Comparison of ENCODE assay signal across 13 cellular contexts in the genomic region with DNA sequence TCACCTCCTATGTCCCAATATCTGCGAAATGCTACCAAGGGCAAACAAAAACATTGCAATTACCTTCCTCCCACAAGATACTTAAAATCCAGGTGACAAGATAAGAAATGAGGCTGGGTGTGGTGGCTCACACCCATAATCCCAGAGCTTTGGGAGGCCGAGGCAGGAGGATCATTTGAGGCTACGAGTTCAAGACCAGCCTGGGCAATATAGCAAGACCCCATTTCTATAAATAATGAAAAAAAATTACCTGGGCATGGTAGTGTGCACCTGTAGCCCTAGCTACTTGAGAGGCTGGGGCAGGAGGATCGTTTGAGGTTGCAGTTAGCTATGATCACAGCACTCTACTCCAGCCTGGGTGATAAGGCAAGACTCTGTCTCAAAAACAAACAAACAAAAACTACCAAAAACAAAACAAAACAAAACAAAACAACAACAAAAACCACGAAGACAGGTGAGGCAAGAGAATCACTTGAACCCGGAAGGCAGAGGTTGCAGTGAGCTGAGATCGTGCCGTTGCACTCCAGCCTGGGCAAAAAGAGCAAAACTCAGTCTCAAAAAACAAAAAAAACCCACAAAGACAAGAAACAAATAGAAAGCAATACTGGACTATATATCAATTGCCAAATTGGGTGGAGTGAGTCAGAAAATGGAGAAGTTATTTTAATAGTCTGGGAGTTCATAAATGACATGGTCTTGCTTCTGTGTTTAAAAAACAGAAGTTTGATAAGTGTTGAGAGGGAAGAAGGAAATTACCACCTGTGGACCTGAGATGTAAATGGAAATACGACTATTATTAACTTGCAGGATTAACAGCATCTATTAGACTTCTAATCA.
DNase-seq lines count a peak whose midpoint lies in the region; ATAC-seq and TF ChIP-seq lines count a peak whose summit lies in the region.
"Had no signal": no experiment of that assay in that cellular context is flagged by ENCODE, and none has a peak within 500 bp of the region (broad histone marks: within the 10 kb centered on the region; RNA-seq: fewer than 3 reads in every experiment).

No MANE protein-coding gene starts in this region.

- whole genome bisulfite sequencing in transverse colon (ENCODE audit: low coverage in 1 of 2), 2 donors, result 87% methylated on average over 9 of the region's 9 CpGs

- TF ChIP-seq CTCF in HEK293 (tag by site-specific recombination; IDR thresholded peaks at IDR 0.05) (no peak), transverse colon (IDR thresholded peaks at IDR 0.05) (no peak), chondrocyte (IDR thresholded peaks at IDR 0.05) (no peak)

- no peak for TF ChIP-seq EP300 in transverse colon (IDR thresholded peaks at IDR 0.05; ENCODE audit: low read depth)

- H3K36me3 ChIP-seq in HEK293 (ENCODE audit: control insufficient read depth in 2 of 2, insufficient read depth in 1 of 2, low read length in 2 of 2) (no peaks in the 10 kb centered on the region; a peak in 1 of 3 replicates), transverse colon (no peaks in the 10 kb centered on the region)
- H3K36me3 ChIP-seq: HAP-1 had no signal

- no peak overlapping the region for H3K4me3 Mint-ChIP-seq in memory B cell
- H3K4me3 Mint-ChIP-seq in activated T-helper 2 cell treated with anti-CD3 and anti-CD28 coated beads, Interferon-gamma antibody, Interleukin-2, Interleukin-4, amounts not matched to agents 10 μg/mL and 5 μg/mL and 100 μg/mL, durations not matched to agents 14 hours and 24 hours and 36 hours (ENCODE audit: low read depth), result no peak overlapping the region
- H3K4me3 Mint-ChIP-seq in chondrocyte (ENCODE audit: unreplicated experiment), result no peak overlapping the region
- H3K4me3 Mint-ChIP-seq: immature natural killer cell had no signal

- ATAC-seq in GM18519 (IDR thresholded peaks at IDR 0.05; ENCODE audit: low FRiP score, unreplicated experiment), result peak; percentile 44
- peak; percentile 56 for ATAC-seq in memory B cell (ENCODE audit: low read depth)
- no peak for ATAC-seq in GM19467 (IDR thresholded peaks at IDR 0.05; ENCODE audit: unreplicated experiment)

- H3K4me3 ChIP-seq in HEK293 (ENCODE audit: low read depth, low read length), result no peak overlapping the region
- H3K4me3 ChIP-seq in transverse colon, result no peak overlapping the region
- H3K4me3 ChIP-seq: HAP-1 had no signal

- CTCF ChIA-PET in HEK293 (lab: Yijun Ruan, JAX), result interaction anchor here (1.7 kb wide), 1 partner anchor 10 kb away, joined by 4 read pairs; no protein-coding TSS in a partner anchor

- in situ Hi-C loops in KBM-7 (cut with MboI; ENCODE audit: low pct_unique_long_range_greater_than_20kb, low sequenced_read_pairs), result no loop called here
- in situ Hi-C loops in transverse colon (cut with MboI; ENCODE audit: low pct_ligation_motif_present in 1 of 4, low pct_unique_long_range_greater_than_20kb in 1 of 4, low sequenced_read_pairs in 3 of 4), result no loop called here

- TF ChIP-seq POLR2A in transverse colon (IDR thresholded peaks at IDR 0.05), result no peak

- peaks cover 2% of the 10 kb centered on the region for H3K36me3 Mint-ChIP-seq in memory B cell
- peaks cover 5% of the 10 kb centered on the region for H3K36me3 Mint-ChIP-seq in activated T-helper 2 cell treated with anti-CD3 and anti-CD28 coated beads, Interferon-gamma antibody, Interleukin-2, Interleukin-4, amounts not matched to agents 10 μg/mL and 5 μg/mL and 100 μg/mL, durations not matched to agents 14 hours and 24 hours and 36 hours (ENCODE audit: low read depth)
- H3K36me3 Mint-ChIP-seq in chondrocyte (ENCODE audit: low read depth), result no peaks in the 10 kb centered on the region

- DNase-seq in KBM-7 (peak; percentile 18), memory B cell (ENCODE audit: low spot score in 2 of 2) (no peak), transverse colon (no peak), chondrocyte (ENCODE audit: low spot score) (no peak)
- DNase-seq in activated T-helper 2 cell treated with anti-CD3 and anti-CD28 coated beads, Interferon-gamma antibody, Interleukin-2, Interleukin-4, amounts not matched to agents 10 μg/mL and 5 μg/mL and 100 μg/mL, durations not matched to agents 14 hours and 24 hours and 36 hours (ENCODE audit: low spot score), result no peak
- DNase-seq: activated CD4-positive, alpha-beta T cell treated with anti-CD3 and anti-CD28 coated beads, Interleukin-2, amount 50 U/mL, for 1 hour; activated naive CD4-positive, alpha-beta T cell treated with Interleukin-2 at 50 U/mL for 16 hours; COR-L47; immature natural killer cell had no signal

- no peaks in the 10 kb centered on the region for H3K9me3 Mint-ChIP-seq in memory B cell
- H3K9me3 Mint-ChIP-seq in activated T-helper 2 cell treated with anti-CD3 and anti-CD28 coated beads, Interferon-gamma antibody, Interleukin-2, Interleukin-4, amounts not matched to agents 10 μg/mL and 5 μg/mL and 100 μg/mL, durations not matched to agents 14 hours and 24 hours and 36 hours, result no peaks in the 10 kb centered on the region
- H3K9me3 Mint-ChIP-seq in chondrocyte (ENCODE audit: low read depth), result no peaks in the 10 kb centered on the region
- H3K9me3 Mint-ChIP-seq: immature natural killer cell had no signal

- no peaks in the 10 kb centered on the region for H3K27me3 ChIP-seq in transverse colon

- POLR2A ChIA-PET in HEK293 (lab: Yijun Ruan, JAX), result no interaction called here

- H3K27ac Mint-ChIP-seq in memory B cell (no peak overlapping the region), chondrocyte (ENCODE audit: unreplicated experiment) (no peak overlapping the region)
- no peak overlapping the region for H3K27ac Mint-ChIP-seq in activated T-helper 2 cell treated with anti-CD3 and anti-CD28 coated beads, Interferon-gamma antibody, Interleukin-2, Interleukin-4, amounts not matched to agents 10 μg/mL and 5 μg/mL and 100 μg/mL, durations not matched to agents 14 hours and 24 hours and 36 hours

- H3K27ac ChIP-seq in HEK293 (ENCODE audit: extremely low read depth, low read depth, low read length), result no peak overlapping the region
- no peak overlapping the region for H3K27ac ChIP-seq in transverse colon

- H3K9me3 ChIP-seq in HEK293 (ENCODE audit: control insufficient read depth, insufficient read depth, low read depth, low read length), result no peaks in the 10 kb centered on the region
- no peaks in the 10 kb centered on the region for H3K9me3 ChIP-seq in transverse colon
- H3K9me3 ChIP-seq: HAP-1 had no signal

- intact Hi-C loops in activated T-helper 2 cell treated with anti-CD3 and anti-CD28 coated beads, Interferon-gamma antibody, Interleukin-2, Interleukin-4, amounts not matched to agents 10 μg/mL and 5 μg/mL and 100 μg/mL, durations not matched to agents 14 hours and 24 hours and 36 hours (cut with micrococcal nuclease), result no loop called here
- intact Hi-C loops in transverse colon (cut with DNase I; ENCODE audit: low total_unique reads), result no loop called here

- no peaks in the 10 kb centered on the region for H3K27me3 Mint-ChIP-seq in memory B cell
- no peaks in the 10 kb centered on the region for H3K27me3 Mint-ChIP-seq in activated T-helper 2 cell treated with anti-CD3 and anti-CD28 coated beads, Interferon-gamma antibody, Interleukin-2, Interleukin-4, amounts not matched to agents 10 μg/mL and 5 μg/mL and 100 μg/mL, durations not matched to agents 14 hours and 24 hours and 36 hours (ENCODE audit: low read depth)
- no peaks in the 10 kb centered on the region for H3K27me3 Mint-ChIP-seq in chondrocyte (ENCODE audit: low read depth)

- H3K4me1 ChIP-seq in HEK293 (ENCODE audit: control insufficient read depth, insufficient read depth, low read length) (0 out of 2 replicates have a peak, but pooled peaks cover 2% of the 10 kb centered on the region), transverse colon (no peaks in the 10 kb centered on the region)
- H3K4me1 ChIP-seq: HAP-1 had no signal

- peaks cover 14% of the 10 kb centered on the region for H3K4me1 Mint-ChIP-seq in memory B cell
- H3K4me1 Mint-ChIP-seq in activated T-helper 2 cell treated with anti-CD3 and anti-CD28 coated beads, Interferon-gamma antibody, Interleukin-2, Interleukin-4, amounts not matched to agents 10 μg/mL and 5 μg/mL and 100 μg/mL, durations not matched to agents 14 hours and 24 hours and 36 hours (ENCODE audit: low read depth), result peaks cover 12% of the 10 kb centered on the region
- H3K4me1 Mint-ChIP-seq in chondrocyte (ENCODE audit: low read depth), result peaks cover 45% of the 10 kb centered on the region

TF ChIP-seq in HEK293, 187 proteins besides CTCF, POLR2A, EP300 and RAD21:
- TF ChIP-seq IKZF3 (tag by site-specific recombination; IDR thresholded peaks at IDR 0.05) (no peak), ZNF473 (tag by site-specific recombination; IDR thresholded peaks at IDR 0.05) (no peak), ZNF600 (tag by site-specific recombination; IDR thresholded peaks at IDR 0.05) (no peak), ZBTB20 (tag by site-specific recombination; IDR thresholded peaks at IDR 0.05) (no peak), ZNF121 (tag by site-specific recombination; IDR thresholded peaks at IDR 0.05) (peak; percentile 66; the same call in 1 of the 2 replicates)
- TF ChIP-seq, protein P1, sequence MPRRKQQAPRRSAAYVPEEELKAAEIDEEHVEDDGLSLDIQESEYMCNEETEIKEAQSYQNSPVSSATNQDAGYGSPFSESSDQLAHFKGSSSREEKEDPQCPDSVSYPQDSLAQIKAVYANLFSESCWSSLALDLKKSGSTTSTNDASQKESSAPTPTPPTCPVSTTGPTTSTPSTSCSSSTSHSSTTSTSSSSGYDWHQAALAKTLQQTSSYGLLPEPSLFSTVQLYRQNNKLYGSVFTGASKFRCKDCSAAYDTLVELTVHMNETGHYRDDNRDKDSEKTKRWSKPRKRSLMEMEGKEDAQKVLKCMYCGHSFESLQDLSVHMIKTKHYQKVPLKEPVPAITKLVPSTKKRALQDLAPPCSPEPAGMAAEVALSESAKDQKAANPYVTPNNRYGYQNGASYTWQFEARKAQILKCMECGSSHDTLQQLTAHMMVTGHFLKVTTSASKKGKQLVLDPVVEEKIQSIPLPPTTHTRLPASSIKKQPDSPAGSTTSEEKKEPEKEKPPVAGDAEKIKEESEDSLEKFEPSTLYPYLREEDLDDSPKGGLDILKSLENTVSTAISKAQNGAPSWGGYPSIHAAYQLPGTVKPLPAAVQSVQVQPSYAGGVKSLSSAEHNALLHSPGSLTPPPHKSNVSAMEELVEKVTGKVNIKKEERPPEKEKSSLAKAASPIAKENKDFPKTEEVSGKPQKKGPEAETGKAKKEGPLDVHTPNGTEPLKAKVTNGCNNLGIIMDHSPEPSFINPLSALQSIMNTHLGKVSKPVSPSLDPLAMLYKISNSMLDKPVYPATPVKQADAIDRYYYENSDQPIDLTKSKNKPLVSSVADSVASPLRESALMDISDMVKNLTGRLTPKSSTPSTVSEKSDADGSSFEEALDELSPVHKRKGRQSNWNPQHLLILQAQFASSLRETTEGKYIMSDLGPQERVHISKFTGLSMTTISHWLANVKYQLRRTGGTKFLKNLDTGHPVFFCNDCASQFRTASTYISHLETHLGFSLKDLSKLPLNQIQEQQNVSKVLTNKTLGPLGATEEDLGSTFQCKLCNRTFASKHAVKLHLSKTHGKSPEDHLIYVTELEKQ (tag by site-specific recombination; IDR thresholded peaks at IDR 0.05; ENCODE audit: borderline replicate concordance), result no peak
